ENCODE assay signal across 8 cellular contexts in the genomic region with DNA sequence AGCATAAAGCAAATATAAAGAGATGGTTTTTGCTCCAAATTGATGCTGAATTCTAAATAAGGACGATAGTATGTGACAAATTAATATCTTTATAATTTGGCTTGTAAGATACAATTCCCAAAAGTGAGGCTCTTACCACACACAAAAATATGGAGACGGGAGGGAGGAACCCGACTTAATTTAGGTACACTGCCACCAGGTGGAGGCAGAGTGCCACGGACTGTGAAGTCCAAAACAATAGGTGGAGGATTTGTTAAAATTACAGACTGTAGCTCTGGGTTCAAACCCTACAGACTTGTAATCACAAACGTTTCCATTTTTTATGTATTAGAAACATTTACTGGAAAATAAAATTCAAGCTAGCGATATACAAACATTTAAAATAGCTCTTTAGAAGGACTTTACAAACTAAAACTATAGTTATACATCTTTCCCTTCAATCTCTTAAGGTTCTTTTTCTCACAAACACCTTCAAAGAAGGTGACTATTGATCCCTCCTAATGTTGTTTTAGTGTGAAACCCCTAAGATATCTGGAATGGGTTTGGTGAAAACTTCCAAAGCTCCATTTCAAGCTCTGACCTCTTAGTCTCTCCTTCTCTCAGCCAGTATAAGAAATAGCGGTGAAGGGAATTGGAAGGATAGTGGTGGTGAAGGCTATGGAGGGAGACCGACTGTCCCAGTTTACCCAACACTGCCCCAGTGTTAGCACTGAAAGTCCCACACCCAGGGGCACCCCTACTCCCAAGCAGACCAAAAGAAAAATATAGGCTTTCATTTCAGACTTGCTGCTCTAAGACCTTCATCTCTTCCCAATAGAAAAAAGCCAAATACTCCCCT.
DNase-seq lines count a peak whose midpoint lies in the region; ATAC-seq, FAIRE-seq and TF ChIP-seq lines count a peak whose summit lies in the region.

No MANE protein-coding gene starts in this region.

- no peaks in the 10 kb centered on the region for H3F3A ChIP-seq in GM23338 (replicated peaks; ENCODE audit: low read depth)

- no peaks in the 10 kb centered on the region for H3K9me3 Mint-ChIP-seq in GM23338
- H3K9me3 Mint-ChIP-seq in activated CD4-positive, alpha-beta T cell treated with anti-CD3 and anti-CD28 coated beads, Interleukin-2, amount 10 ng/mL, durations not matched to agents 24 days and 14 days = no peaks in the 10 kb centered on the region

- H3K36me3 Mint-ChIP-seq in GM23338 (ENCODE audit: low read depth) = no peaks in the 10 kb centered on the region
- H3K36me3 Mint-ChIP-seq in activated CD4-positive, alpha-beta T cell treated with anti-CD3 and anti-CD28 coated beads, Interleukin-2, amount 10 ng/mL, durations not matched to agents 24 days and 14 days (ENCODE audit: low read depth) = no peaks in the 10 kb centered on the region

- peak; percentile 90 to 94 for TF ChIP-seq CTCF in GM23338 (conservative IDR thresholded peaks at IDR 0.05; ENCODE audit: low read depth in 2 of 2)
- peak; percentile 47 for TF ChIP-seq CTCF in coronary artery (IDR thresholded peaks at IDR 0.05)
- TF ChIP-seq CTCF in HepG2 (CRISPR knock-in tag; IDR thresholded peaks at IDR 0.05) = peak; percentile 84

- DNase-seq in AG08395 (ENCODE audit: low spot score) (peak; percentile 66), GM23338 (ENCODE audit: low spot score) (peak; percentile 86), NCI-H460 (ENCODE audit: extremely low read depth, low read depth) (peak; percentile 64), coronary artery (ENCODE audit: low spot score) (no peak), HepG2 (ENCODE audit: low spot score) (peak; percentile 62)
- peak; percentile 91 for DNase-seq in activated CD4-positive, alpha-beta T cell treated with anti-CD3 and anti-CD28 coated beads, Interleukin-2, amount 10 ng/mL, durations not matched to agents 24 days and 14 days
- DNase-seq in stimulated activated CD4-positive, alpha-beta T cell treated with anti-CD3 and anti-CD28 coated beads, TNF-alpha, amount 100 ng/mL, for 48 hours (ENCODE audit: low read depth in 3 of 3) = peak; percentile 47 to 65 (median 59)

- TF ChIP-seq POLR2A in HepG2 (IDR thresholded peaks at IDR 0.05; ENCODE audit: insufficient read depth in 1 of 2, low read depth in 2 of 2, low read length in 2 of 2) = no peak

- peaks cover 7% of the 10 kb centered on the region for H3K27me3 Mint-ChIP-seq in GM23338 (ENCODE audit: insufficient read depth, low read depth, poor library complexity)
- H3K27me3 Mint-ChIP-seq in activated CD4-positive, alpha-beta T cell treated with anti-CD3 and anti-CD28 coated beads, Interleukin-2, amount 10 ng/mL, durations not matched to agents 24 days and 14 days = peaks cover 11% of the 10 kb centered on the region

- H3K4me1 ChIP-seq in GM23338 (ENCODE audit: insufficient read depth) (peaks cover 26% of the 10 kb centered on the region), HepG2 (ENCODE audit: insufficient read depth, low read length) (peaks cover 18% of the 10 kb centered on the region; the same call in 1 of the 2 replicates)

- TF ChIP-seq RAD21 in HepG2 (CRISPR knock-in tag; IDR thresholded peaks at IDR 0.05) = peak; percentile 83; the same call in 1 of the 2 replicates

- intact Hi-C loops in activated CD4-positive, alpha-beta T cell treated with anti-CD3 and anti-CD28 coated beads, Interleukin-2, amount 10 ng/mL, durations not matched to agents 24 days and 14 days (cut with micrococcal nuclease) = loop anchor here (1.0 kb wide), 1 partner anchor 530 kb away; no protein-coding TSS in a partner anchor
- intact Hi-C loops in HepG2 (cut with micrococcal nuclease; ENCODE audit: unreplicated experiment) = loop anchor here (5.0 kb wide), 3 partner anchors 204 to 544 kb away; partner anchors contain the start of genes LIPC and MINDY2

- H3K4me3 Mint-ChIP-seq in GM23338 = no peak overlapping the region
- H3K4me3 Mint-ChIP-seq in activated CD4-positive, alpha-beta T cell treated with anti-CD3 and anti-CD28 coated beads, Interleukin-2, amount 10 ng/mL, durations not matched to agents 24 days and 14 days = no peak overlapping the region

- no peaks in the 10 kb centered on the region for H3K9me2 ChIP-seq in GM23338 (ENCODE audit: insufficient read depth)

- no peaks in the 10 kb centered on the region for H3K27me3 ChIP-seq in GM23338 (ENCODE audit: insufficient read depth)
- no peaks in the 10 kb centered on the region for H3K27me3 ChIP-seq in HepG2 (ENCODE audit: control insufficient read depth in 1 of 2, insufficient read depth in 2 of 2, low read length in 2 of 2)

- POLR2A ChIA-PET in HepG2 (lab: Yijun Ruan, JAX) = no interaction called here

- peak; percentile 87 for FAIRE-seq in HepG2 (lab: Jason Lieb, UNC)

- H3K79me2 ChIP-seq in GM23338 (replicated peaks; ENCODE audit: insufficient read depth) (no peaks in the 10 kb centered on the region), HepG2 (ENCODE audit: insufficient read depth, low read length) (no peaks in the 10 kb centered on the region)

- no peak overlapping the region for H3K4me3 ChIP-seq in GM23338
- H3K4me3 ChIP-seq in coronary artery = no peak overlapping the region
- H3K4me3 ChIP-seq in HepG2 (replicated peaks in 1 of 3; ENCODE audit: insufficient read depth in 1 of 3, low read depth in 2 of 3, low read length in 3 of 3) = no peak overlapping the region

- H2AFZ ChIP-seq in GM23338 (no peak overlapping the region), HepG2 (ENCODE audit: low read length) (no peak overlapping the region)

- TF ChIP-seq EP300 in HepG2 (IDR thresholded peaks at IDR 0.05; ENCODE audit: low read depth in 2 of 2, low read length in 2 of 2) = no peak
- TF ChIP-seq EP300 in HepG2 (CRISPR knock-in tag; IDR thresholded peaks at IDR 0.05; ENCODE audit: borderline replicate concordance) = no peak

- CTCF ChIA-PET in HepG2 (lab: Yijun Ruan, JAX; ENCODE audit: low intra/inter-chr PET ratio, low total read pairs) = interaction anchor here (0.6 to 1.3 kb wide), 2 partner anchors 753 to 1302 kb away, joined by 3 to 4 read pairs; no protein-coding TSS in a partner anchor

- H3K36me3 ChIP-seq in GM23338 (ENCODE audit: insufficient read depth) (no peaks in the 10 kb centered on the region), HepG2 (replicated peaks in 1 of 2; ENCODE audit: control insufficient read depth in 1 of 2, insufficient read depth in 2 of 2, low read length in 2 of 2) (no peaks in the 10 kb centered on the region)

- peaks cover 47% of the 10 kb centered on the region for H3K4me1 Mint-ChIP-seq in GM23338
- H3K4me1 Mint-ChIP-seq in activated CD4-positive, alpha-beta T cell treated with anti-CD3 and anti-CD28 coated beads, Interleukin-2, amount 10 ng/mL, durations not matched to agents 24 days and 14 days = peaks cover 10% of the 10 kb centered on the region

- in situ Hi-C loops in HepG2 (cut with HindIII; ENCODE audit: extremely low pct_ligation_motif_present, low pct_unique_long_range_greater_than_20kb) = loop anchor here (10.0 to 25.0 kb wide), 2 partner anchors 527 to 1259 kb away; no protein-coding TSS in a partner anchor

- WGBS in HepG2 (ENCODE audit: low lambda C conversion rate) = 17% methylated on average over 8 of the region's 8 CpGs

- H3K27ac ChIP-seq in GM23338 (ENCODE audit: low read depth) (no peak overlapping the region), coronary artery (no peak overlapping the region), HepG2 (ENCODE audit: extremely low read length, insufficient read depth, low read length) (no peak overlapping the region)

- H3K27ac Mint-ChIP-seq in GM23338 = no peak overlapping the region
- H3K27ac Mint-ChIP-seq in activated CD4-positive, alpha-beta T cell treated with anti-CD3 and anti-CD28 coated beads, Interleukin-2, amount 10 ng/mL, durations not matched to agents 24 days and 14 days = no peak overlapping the region

- ATAC-seq in GM23338 (peak; percentile 28), HepG2 (peak; percentile 65), HG02678 (IDR thresholded peaks at IDR 0.05; ENCODE audit: unreplicated experiment) (no peak)

- H3K9me3 ChIP-seq in HepG2 (ENCODE audit: low read length) = no peaks in the 10 kb centered on the region

- no TSS peak for BruUV-seq in HepG2 (replicated peaks; lab: Mats Ljungman, UMichigan)

- peak overlapping the region; percentile 30 for H3K4me2 ChIP-seq in GM23338
- H3K4me2 ChIP-seq in HepG2 (ENCODE audit: low read depth, low read length) = no peak overlapping the region

- H4K20me1 ChIP-seq in GM23338 (replicated peaks; ENCODE audit: insufficient read depth) = no peaks in the 10 kb centered on the region
- H4K20me1 ChIP-seq in HepG2 (ENCODE audit: insufficient read depth, low read length) = no peaks in the 10 kb centered on the region

- no peak overlapping the region for H3K9ac ChIP-seq in HepG2 (ENCODE audit: insufficient read depth, low read depth, low read length)

TF ChIP-seq in GM23338, 12 proteins besides CTCF, POLR2A, EP300 and RAD21 (continues in another document):
- no peak for TF ChIP-seq EZH2phosphoT487 (IDR thresholded peaks at IDR 0.05; ENCODE audit: unreplicated experiment)
- TF ChIP-seq NANOG (IDR thresholded peaks at IDR 0.05; ENCODE audit: borderline replicate concordance) = no peak
- TF ChIP-seq, protein P1, sequence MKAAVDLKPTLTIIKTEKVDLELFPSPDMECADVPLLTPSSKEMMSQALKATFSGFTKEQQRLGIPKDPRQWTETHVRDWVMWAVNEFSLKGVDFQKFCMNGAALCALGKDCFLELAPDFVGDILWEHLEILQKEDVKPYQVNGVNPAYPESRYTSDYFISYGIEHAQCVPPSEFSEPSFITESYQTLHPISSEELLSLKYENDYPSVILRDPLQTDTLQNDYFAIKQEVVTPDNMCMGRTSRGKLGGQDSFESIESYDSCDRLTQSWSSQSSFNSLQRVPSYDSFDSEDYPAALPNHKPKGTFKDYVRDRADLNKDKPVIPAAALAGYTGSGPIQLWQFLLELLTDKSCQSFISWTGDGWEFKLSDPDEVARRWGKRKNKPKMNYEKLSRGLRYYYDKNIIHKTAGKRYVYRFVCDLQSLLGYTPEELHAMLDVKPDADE (IDR thresholded peaks at IDR 0.05) = no peak
- no peak for TF ChIP-seq POLR2AphosphoS5 (IDR thresholded peaks at IDR 0.05; ENCODE audit: low read depth)
- no peak for TF ChIP-seq CREB1 (CRISPR knock-in tag; IDR thresholded peaks at IDR 0.05; ENCODE audit: low read depth)

TF ChIP-seq in HepG2, 621 proteins besides CTCF, POLR2A, EP300 and RAD21 (continues in another document):
- TF ChIP-seq ZSCAN22 (CRISPR knock-in tag; IDR thresholded peaks at IDR 0.05) (no peak), RAD51 (IDR thresholded peaks at IDR 0.05; ENCODE audit: borderline replicate concordance) (no peak), THAP11 (CRISPR knock-in tag; IDR thresholded peaks at IDR 0.05) (0 out of 2 replicates have a peak, but pooled peaks have one; percentile 30), FOXC1 (CRISPR knock-in tag; IDR thresholded peaks at IDR 0.05; ENCODE audit: borderline replicate concordance) (no peak), CHD2 (IDR thresholded peaks at IDR 0.05; ENCODE audit: low read depth, low read length) (no peak), ZNF264 (CRISPR knock-in tag; IDR thresholded peaks at IDR 0.05) (no peak)
- TF ChIP-seq, protein P2, sequence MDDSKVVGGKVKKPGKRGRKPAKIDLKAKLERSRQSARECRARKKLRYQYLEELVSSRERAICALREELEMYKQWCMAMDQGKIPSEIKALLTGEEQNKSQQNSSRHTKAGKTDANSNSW (CRISPR knock-in tag; IDR thresholded peaks at IDR 0.05; ENCODE audit: borderline replicate concordance) = no peak
